Comparison of ENCODE assay signal across 19 cellular contexts in genomic region chr18:5980721-5981120, GRCh38.
DNase-seq lines count a peak whose midpoint lies in the region; ATAC-seq, FAIRE-seq and TF ChIP-seq lines count a peak whose summit lies in the region.
"Had no signal": no experiment of that assay in that cellular context is flagged by ENCODE, and none has a peak within 500 bp of the region (broad histone marks: within the 10 kb centered on the region; RNA-seq: fewer than 3 reads in every experiment).

No MANE protein-coding gene starts in this region.

- H4K20me1 ChIP-seq in H1 (replicated peaks in 1 of 2; ENCODE audit: control insufficient read depth in 1 of 2, insufficient read depth in 2 of 2, low read length in 2 of 2) = no peaks in the 10 kb centered on the region

- ATAC-seq in natural killer cell treated with Interleukin-12 subunit alpha and Interleukin-12 subunit beta and Interleukin-15 and Interleukin-18, amount 100 ng/mL, for 72 hours = no peak
- ATAC-seq: CD8-positive, alpha-beta T cell; HepG2 had no signal

- no peak overlapping the region for H3K23ac ChIP-seq in H1 (ENCODE audit: insufficient read length)
- H3K23ac ChIP-seq in mesendoderm (ENCODE audit: low read length) = peak overlapping the region; percentile 32

- no peak overlapping the region for H3K27ac ChIP-seq in H1 (ENCODE audit: low read depth, low read length)
- no peak overlapping the region for H3K27ac ChIP-seq in mesendoderm (ENCODE audit: low read depth, low read length)
- peak overlapping the region in 1 of 2 donors; percentile 16 for H3K27ac ChIP-seq in testis
- H3K27ac ChIP-seq: 22Rv1 had no signal

- H3K4me3 Mint-ChIP-seq in natural killer cell treated with Interleukin-12 subunit alpha and Interleukin-12 subunit beta and Interleukin-15 and Interleukin-18, amount 100 ng/mL, for 72 hours = no peak overlapping the region
- H3K4me3 Mint-ChIP-seq: CD14-positive monocyte; CD8-positive, alpha-beta T cell; HFFc6 had no signal

- H2BK120ac ChIP-seq in H1 (replicated peaks; ENCODE audit: low read depth, low read length) (no peak overlapping the region), mesendoderm (ENCODE audit: low read depth, low read length) (no peak overlapping the region)

- intact Hi-C loops in testis (cut with DNase I; ENCODE audit: low total_unique reads) = no loop called here

- WGBS in H1 (ENCODE audit: extremely low coverage in 1 of 2, insufficient coverage in 1 of 2, insufficient read length in 1 of 2, insufficient replicate concordance in 2 of 2, low coverage in 1 of 2, low lambda C conversion rate in 2 of 2, missing lambda C conversion rate in 1 of 2), 2 experiments = 88% methylated on average over 5 of the region's 5 CpGs; no CpG with 5 or more reads in 1 of the 2 experiments
- WGBS in mesendoderm (ENCODE audit: extremely low coverage, insufficient coverage, low lambda C conversion rate) = no CpG with 5 or more reads among the region's 5 CpGs
- WGBS in testis, 2 donors = 93 to 100% methylated on average over 3 to 5 of the region's 5 CpGs

- no peak overlapping the region for H3K56ac ChIP-seq in H1 (replicated peaks; ENCODE audit: insufficient read length, low read depth, low read length)
- peak overlapping the region; percentile 45 for H3K56ac ChIP-seq in mesendoderm (ENCODE audit: low read length)

- H3K23me2 ChIP-seq in H1 (ENCODE audit: low read depth, low read length) = peaks cover 2% of the 10 kb centered on the region; the same call in 1 of the 2 replicates

- H3K4me3 ChIP-seq in H1 (ENCODE audit: extremely low read depth in 1 of 4, insufficient read depth in 2 of 4, low read depth in 3 of 4, low read length in 4 of 4) = no peak overlapping the region
- no peak overlapping the region for H3K4me3 ChIP-seq in mesendoderm (ENCODE audit: low read length)
- no peak overlapping the region for H3K4me3 ChIP-seq in testis
- H3K4me3 ChIP-seq: HAP-1 had no signal

- no peaks in the 10 kb centered on the region for H3K79me1 ChIP-seq in H1 (ENCODE audit: low read depth, low read length)
- H3K79me1 ChIP-seq in mesendoderm (ENCODE audit: low read length) = no peaks in the 10 kb centered on the region

- H3K18ac ChIP-seq in H1 (ENCODE audit: extremely low read depth, low read length) (no peak overlapping the region), mesendoderm (ENCODE audit: low read length) (no peak overlapping the region)

- no peaks in the 10 kb centered on the region for H3K9me3 Mint-ChIP-seq in natural killer cell treated with Interleukin-12 subunit alpha and Interleukin-12 subunit beta and Interleukin-15 and Interleukin-18, amount 100 ng/mL, for 72 hours
- H3K9me3 Mint-ChIP-seq: CD8-positive, alpha-beta T cell had no signal

- DNase-seq in DMS53 (lab: John Stamatoyannopoulos, UW) (peak; percentile 19), DMS53 treated with DMSO at 0.1 percent for 48 hours (lab: John Stamatoyannopoulos, UW; ENCODE audit: unreplicated experiment) (no peak), H1 (ENCODE audit: low read depth in 1 of 2, low spot score in 2 of 2) (peak in 1 of 2 experiments; percentile 41), mesendoderm (no peak), urothelium cell line (ENCODE audit: low spot score) (no peak), testis (no peak), NCI-H1092 treated with DMSO at 0.1 percent for 48 hours (lab: John Stamatoyannopoulos, UW) (no peak)
- DNase-seq in natural killer cell treated with Interleukin-12 subunit alpha and Interleukin-12 subunit beta and Interleukin-15 and Interleukin-18, amount 100 ng/mL, for 72 hours (ENCODE audit: low spot score) = no peak
- DNase-seq: CD8-positive, alpha-beta T cell; COR-L47; DMS153; GF-D8; HFFc6 had no signal

- no peak for FAIRE-seq in H1 (lab: Jason Lieb, UNC)
- peak; percentile 20 for FAIRE-seq in urothelium cell line (lab: Jason Lieb, UNC)
- FAIRE-seq: D721Med, HepG2, HTR-8/SVneo had no signal

- H2AK5ac ChIP-seq in H1 (ENCODE audit: low read depth, low read length) (no peak overlapping the region), mesendoderm (ENCODE audit: low read length) (no peak overlapping the region)

- no peaks in the 10 kb centered on the region for H3K36me3 Mint-ChIP-seq in natural killer cell treated with Interleukin-12 subunit alpha and Interleukin-12 subunit beta and Interleukin-15 and Interleukin-18, amount 100 ng/mL, for 72 hours
- H3K36me3 Mint-ChIP-seq: CD14-positive monocyte; CD8-positive, alpha-beta T cell had no signal

- POLR2A ChIA-PET in H1 (lab: Charles Lee; ENCODE audit: partially characterized antibody) = no interaction called here

- TF ChIP-seq EP300 in H1 (IDR thresholded peaks at IDR 0.05; ENCODE audit: borderline replicate concordance in 1 of 2, low read depth in 2 of 2, low read length in 2 of 2) = no peak

- H4K5ac ChIP-seq in H1 (ENCODE audit: insufficient read length, low read depth, low read length) (no peak overlapping the region), mesendoderm (ENCODE audit: low read length) (no peak overlapping the region)

- no peak for TF ChIP-seq CTCF in H1 (IDR thresholded peaks at IDR 0.05; ENCODE audit: control extremely low read depth in 1 of 3, insufficient read depth in 1 of 3, low read depth in 1 of 3, low read length in 3 of 3)
- TF ChIP-seq CTCF in testis (IDR thresholded peaks at IDR 0.05) = no peak

- no peak overlapping the region for H3K4me2 ChIP-seq in H1 (ENCODE audit: insufficient read depth in 1 of 2, low read depth in 2 of 2, low read length in 2 of 2)
- no peak overlapping the region for H3K4me2 ChIP-seq in mesendoderm (ENCODE audit: low read length)

- H3K79me2 ChIP-seq in H1 (ENCODE audit: control insufficient read depth in 1 of 2, insufficient read depth in 2 of 2, low read length in 2 of 2) (no peaks in the 10 kb centered on the region), mesendoderm (ENCODE audit: control insufficient read depth, insufficient read depth, low read length) (no peaks in the 10 kb centered on the region)

- H2BK5ac ChIP-seq in H1 (ENCODE audit: low read depth, low read length) (no peak overlapping the region), mesendoderm (ENCODE audit: low read length) (peak overlapping the region; percentile 71)

- H2BK15ac ChIP-seq in H1 (ENCODE audit: low read length) (0 out of 2 replicates have a peak overlapping the region, but pooled peaks have one; percentile 47), mesendoderm (replicated peaks; ENCODE audit: low read depth) (no peak overlapping the region)

- H3K4me1 ChIP-seq in H1 (replicated peaks in 1 of 4; ENCODE audit: control insufficient read depth in 3 of 4, insufficient read depth in 4 of 4, low read length in 3 of 4) = peaks cover 0 to 8% (median 3%) of the 10 kb centered on the region in 4 experiments; a peak in 4 of 7 replicates
- H3K4me1 ChIP-seq in mesendoderm (ENCODE audit: control insufficient read depth, low read depth, low read length) = peaks cover 12% of the 10 kb centered on the region
- peaks cover 12% of the 10 kb centered on the region for H3K4me1 ChIP-seq in testis
- H3K4me1 ChIP-seq: HAP-1 had no signal

- H2BK20ac ChIP-seq in H1 (ENCODE audit: low read length) = no peak overlapping the region

- H3K4me1 Mint-ChIP-seq in natural killer cell treated with Interleukin-12 subunit alpha and Interleukin-12 subunit beta and Interleukin-15 and Interleukin-18, amount 100 ng/mL, for 72 hours (ENCODE audit: low read depth in 2 of 2) = peaks cover 1 to 3% of the 10 kb centered on the region in 2 donors

- H2BK12ac ChIP-seq in H1 (ENCODE audit: low read depth, low read length) = peak overlapping the region; percentile 60; the same call in 1 of the 2 replicates

- H4K8ac ChIP-seq in H1 (ENCODE audit: extremely low read depth, insufficient read depth, low read length) = no peak overlapping the region
- no peak overlapping the region for H4K8ac ChIP-seq in mesendoderm (ENCODE audit: low read depth, low read length)

- CTCF ChIA-PET in H1 (lab: Charles Lee; ENCODE audit: partially characterized antibody) = interaction anchor here (1.2 kb wide), 1 partner anchor 34 kb away, joined by 3 read pairs; no protein-coding TSS in a partner anchor

- no peak overlapping the region for H3K27ac Mint-ChIP-seq in natural killer cell treated with Interleukin-12 subunit alpha and Interleukin-12 subunit beta and Interleukin-15 and Interleukin-18, amount 100 ng/mL, for 72 hours
- H3K27ac Mint-ChIP-seq: CD8-positive, alpha-beta T cell; HFFc6 had no signal

- H3K27me3 ChIP-seq in H1 (replicated peaks in 1 of 4; ENCODE audit: control insufficient read depth in 3 of 4, extremely low read depth in 1 of 4, insufficient read depth in 3 of 4, low read length in 3 of 4) (no peaks in the 10 kb centered on the region), mesendoderm (ENCODE audit: insufficient read depth, low read length, poor library complexity) (no peaks in the 10 kb centered on the region), testis (no peaks in the 10 kb centered on the region)

- no peaks in the 10 kb centered on the region for H3K27me3 Mint-ChIP-seq in natural killer cell treated with Interleukin-12 subunit alpha and Interleukin-12 subunit beta and Interleukin-15 and Interleukin-18, amount 100 ng/mL, for 72 hours

- no peak overlapping the region for H3K9ac ChIP-seq in H1 (replicated peaks in 1 of 4; ENCODE audit: extremely low read depth in 1 of 4, low read depth in 3 of 4, low read length in 3 of 4)
- H3K9ac ChIP-seq in mesendoderm (ENCODE audit: low read length) = no peak overlapping the region

- H3K14ac ChIP-seq in H1 (ENCODE audit: insufficient read length) = no peak overlapping the region

- H3K9me3 ChIP-seq in H1 (ENCODE audit: insufficient read depth in 2 of 2, low read depth in 1 of 2, low read length in 1 of 2) (no peaks in the 10 kb centered on the region), testis (no peaks in the 10 kb centered on the region)
- H3K9me3 ChIP-seq: HAP-1 had no signal

- H4K91ac ChIP-seq in H1 (replicated peaks; ENCODE audit: insufficient read length, low read length) = no peak overlapping the region

- H3K4ac ChIP-seq in H1 (replicated peaks; ENCODE audit: insufficient read length, low read depth, low read length) (peak overlapping the region; percentile 33), mesendoderm (ENCODE audit: low read depth, low read length) (no peak overlapping the region)

- TF ChIP-seq RAD21 in H1 (IDR thresholded peaks at IDR 0.05 in 1 of 2, conservative IDR thresholded peaks at IDR 0.05 in 1 of 2; ENCODE audit: low read depth in 2 of 2, low read length in 2 of 2) = no peak

- H3K36me3 ChIP-seq in H1 (ENCODE audit: control insufficient read depth in 2 of 4, insufficient read depth in 4 of 4, low read length in 3 of 4) = no peaks in the 10 kb centered on the region
- H3K36me3 ChIP-seq in mesendoderm (ENCODE audit: control insufficient read depth, insufficient read depth, low read length) = no peaks in the 10 kb centered on the region
- no peaks in the 10 kb centered on the region for H3K36me3 ChIP-seq in testis (ENCODE audit: low read depth, missing control alignments)
- H3K36me3 ChIP-seq: HAP-1 had no signal

- TF ChIP-seq POLR2A in H1 (IDR thresholded peaks at IDR 0.05; ENCODE audit: control extremely low read depth in 1 of 2, low read depth in 2 of 2, low read length in 2 of 2) = no peak
- TF ChIP-seq POLR2A in testis (IDR thresholded peaks at IDR 0.05) = no peak

- H2AFZ ChIP-seq in H1 (ENCODE audit: low read length) = no peak overlapping the region

TF ChIP-seq in H1, 55 proteins besides CTCF, POLR2A, EP300 and RAD21 (continues in another document):
- no peak for TF ChIP-seq TAF1 (IDR thresholded peaks at IDR 0.05; ENCODE audit: low read depth, low read length)
- TF ChIP-seq NRF1 (IDR thresholded peaks at IDR 0.05; ENCODE audit: low read depth, low read length) = no peak
- no peak for TF ChIP-seq TBP (IDR thresholded peaks at IDR 0.05; ENCODE audit: low read depth, low read length)
